ENCODE assay signal across 24 cellular contexts in genomic region chr18:80180778-80181564, GRCh38.
"Had no signal": no experiment of that assay in that cellular context is flagged by ENCODE, and none has a peak within 500 bp of the region (broad histone marks: within the 10 kb centered on the region; RNA-seq: fewer than 3 reads in every experiment).

No MANE protein-coding gene starts in this region.

- H3K4me1 ChIP-seq: adrenal gland, gastroesophageal sphincter, heart left ventricle, left ventricle myocardium inferior, neural progenitor cell, psoas muscle, upper lobe of left lung had no signal

- ATAC-seq: activated naive CD4-positive, alpha-beta T cell treated with anti-CD3 and anti-CD28 coated beads, Interleukin-2, amount 50 U/mL, for 72 hours; gastroesophageal sphincter; heart left ventricle; naive thymus-derived CD4-positive, alpha-beta T cell; psoas muscle had no signal

- H3K9me3 Mint-ChIP-seq: memory B cell, neural progenitor cell had no signal

- FAIRE-seq: colon, small intestine had no signal

- H3K9ac ChIP-seq: neural progenitor cell had no signal

- H3K4me3 Mint-ChIP-seq: memory B cell; naive thymus-derived CD4-positive, alpha-beta T cell; neural progenitor cell had no signal

- DNase-seq: activated CD4-positive, alpha-beta T cell treated with anti-CD3 and anti-CD28 coated beads, Interleukin-2, amount 50 U/mL, for 4 hours; activated gamma-delta T cell treated with Interleukin-2 at 50 U/mL for 16 hours; adrenal gland; dorsolateral prefrontal cortex; kidney glomerular epithelial cell; left ventricle myocardium inferior; naive thymus-derived CD4-positive, alpha-beta T cell; psoas muscle; right cardiac atrium; stimulated activated CD4-positive, alpha-beta T cell treated with anti-CD3 and anti-CD28 coated beads, Interleukin-15, amount 100 ng/mL, for 24 hours; stimulated activated CD4-positive, alpha-beta T cell treated with anti-CD3 and anti-CD28 coated beads, Interleukin-2, amount 100 ng/mL, for 48 hours; stomach; SW 1271; testis; upper lobe of left lung had no signal

- H3K4me2 ChIP-seq: neural progenitor cell had no signal

- H3K27me3 ChIP-seq: adrenal gland, cardiac muscle cell, dorsolateral prefrontal cortex, gastroesophageal sphincter, heart left ventricle, neural progenitor cell, ovary, stomach, testis, upper lobe of left lung had no signal

- H3K27ac Mint-ChIP-seq: activated naive CD4-positive, alpha-beta T cell treated with anti-CD3 and anti-CD28 coated beads, Interleukin-2, amount 50 U/mL, for 72 hours; memory B cell; naive thymus-derived CD4-positive, alpha-beta T cell; neural progenitor cell had no signal

- H3K9me3 ChIP-seq: adrenal gland, gastroesophageal sphincter, heart left ventricle, left ventricle myocardium inferior, ovary, psoas muscle, stomach, testis, upper lobe of left lung had no signal

- H3K27ac ChIP-seq: adrenal gland, cardiac muscle cell, dorsolateral prefrontal cortex, gastroesophageal sphincter, heart left ventricle, left ventricle myocardium inferior, neural progenitor cell, psoas muscle, stomach, testis, upper lobe of left lung had no signal

- H2AFZ ChIP-seq: neural progenitor cell had no signal

- H3K36me3 Mint-ChIP-seq: activated naive CD4-positive, alpha-beta T cell treated with anti-CD3 and anti-CD28 coated beads, Interleukin-2, amount 50 U/mL, for 72 hours; memory B cell; naive thymus-derived CD4-positive, alpha-beta T cell had no signal

- H3K36me3 ChIP-seq: adrenal gland, cardiac muscle cell, gastroesophageal sphincter, heart left ventricle, left ventricle myocardium inferior, neural progenitor cell, ovary, stomach, upper lobe of left lung had no signal

- H3K4me3 ChIP-seq: adrenal gland, cardiac muscle cell, dorsolateral prefrontal cortex, gastroesophageal sphincter, heart left ventricle, left ventricle myocardium inferior, neural progenitor cell, ovary, psoas muscle, stomach, testis, upper lobe of left lung had no signal
